ENCODE assay signal across 9 cellular contexts in genomic region chr16:69465083-69465721, GRCh38. TPM values are rescaled to one million over a fixed set of nuclear protein-coding genes. Genes with fewer than 3 reads are reported as not detected.
DNase-seq lines count a peak whose midpoint lies in the region; ATAC-seq, FAIRE-seq and TF ChIP-seq lines count a peak whose summit lies in the region.
"Had no signal": no experiment of that assay in that cellular context is flagged by ENCODE, and none has a peak within 500 bp of the region (broad histone marks: within the 10 kb centered on the region; RNA-seq: fewer than 3 reads in every experiment).

No MANE protein-coding gene starts in this region.

- TF ChIP-seq CTCF in mucosa of descending colon (IDR thresholded peaks at IDR 0.05), result no peak

- peaks cover 17% of the 10 kb centered on the region for H3K4me1 ChIP-seq in mucosa of descending colon (ENCODE audit: low read depth)

- ATAC-seq in HG03439 (IDR thresholded peaks at IDR 0.05; ENCODE audit: unreplicated experiment), result peak; percentile 59
- peak; percentile 78 for ATAC-seq in mucosa of descending colon
- no peak for ATAC-seq in GM21515 (IDR thresholded peaks at IDR 0.05; ENCODE audit: unreplicated experiment)

- no peaks in the 10 kb centered on the region for H3K36me3 ChIP-seq in mucosa of descending colon (ENCODE audit: low read depth)
- H3K36me3 ChIP-seq: thoracic aorta had no signal

- peaks cover 51% of the 10 kb centered on the region for H3K36me3 Mint-ChIP-seq in activated T-helper 2 cell treated with anti-CD3 and anti-CD28 coated beads, Interferon-gamma antibody, Interleukin-2, Interleukin-4, amounts not matched to agents 10 μg/mL and 5 μg/mL and 100 μg/mL, durations not matched to agents 14 hours and 24 hours and 36 hours (ENCODE audit: low read depth)

- peak; percentile 8 for DNase-seq in GM18507 (ENCODE audit: extremely low spot score, insufficient read length, low read depth)
- DNase-seq in activated T-helper 2 cell treated with anti-CD3 and anti-CD28 coated beads, Interferon-gamma antibody, Interleukin-2, Interleukin-4, amounts not matched to agents 10 μg/mL and 5 μg/mL and 100 μg/mL, durations not matched to agents 14 hours and 24 hours and 36 hours (ENCODE audit: low spot score), result peak; percentile 27
- peak in 2 of 3 donors; percentile 36 to 44 for DNase-seq in mucosa of descending colon
- DNase-seq in iPS-NIHi11 (ENCODE audit: low spot score), result no peak
- no peak for DNase-seq in stimulated activated CD4-positive, alpha-beta T cell treated with anti-CD3 and anti-CD28 coated beads, Interleukin-4, amount 100 ng/mL, for 24 hours
- DNase-seq in NCI-H2227 (lab: John Stamatoyannopoulos, UW; ENCODE audit: unreplicated experiment), result no peak

- FAIRE-seq in GM18507 (lab: Jason Lieb, UNC), result peak; percentile 87

- intact Hi-C loops in activated T-helper 2 cell treated with anti-CD3 and anti-CD28 coated beads, Interferon-gamma antibody, Interleukin-2, Interleukin-4, amounts not matched to agents 10 μg/mL and 5 μg/mL and 100 μg/mL, durations not matched to agents 14 hours and 24 hours and 36 hours (cut with micrococcal nuclease), result loop anchor here (1.0 to 5.0 kb wide), 6 partner anchors 10 to 99 kb away; partner anchors contain the start of gene CYB5B
- intact Hi-C loops in mucosa of descending colon (cut with DNase I, micrococcal nuclease), result no loop called here

- no peaks in the 10 kb centered on the region for H3K9me3 Mint-ChIP-seq in activated T-helper 2 cell treated with anti-CD3 and anti-CD28 coated beads, Interferon-gamma antibody, Interleukin-2, Interleukin-4, amounts not matched to agents 10 μg/mL and 5 μg/mL and 100 μg/mL, durations not matched to agents 14 hours and 24 hours and 36 hours

- H3K9me3 ChIP-seq in mucosa of descending colon, result no peaks in the 10 kb centered on the region
- H3K9me3 ChIP-seq: thoracic aorta had no signal

- peak overlapping the region; percentile 93 for H3K27ac Mint-ChIP-seq in activated T-helper 2 cell treated with anti-CD3 and anti-CD28 coated beads, Interferon-gamma antibody, Interleukin-2, Interleukin-4, amounts not matched to agents 10 μg/mL and 5 μg/mL and 100 μg/mL, durations not matched to agents 14 hours and 24 hours and 36 hours

- H3K4me3 ChIP-seq in mucosa of descending colon, result no peak overlapping the region
- H3K4me3 ChIP-seq: thoracic aorta had no signal

- H3K27me3 Mint-ChIP-seq in activated T-helper 2 cell treated with anti-CD3 and anti-CD28 coated beads, Interferon-gamma antibody, Interleukin-2, Interleukin-4, amounts not matched to agents 10 μg/mL and 5 μg/mL and 100 μg/mL, durations not matched to agents 14 hours and 24 hours and 36 hours (ENCODE audit: low read depth), result no peaks in the 10 kb centered on the region

- H3K4me3 Mint-ChIP-seq in activated T-helper 2 cell treated with anti-CD3 and anti-CD28 coated beads, Interferon-gamma antibody, Interleukin-2, Interleukin-4, amounts not matched to agents 10 μg/mL and 5 μg/mL and 100 μg/mL, durations not matched to agents 14 hours and 24 hours and 36 hours (ENCODE audit: low read depth), result peak overlapping the region; percentile 59

- peaks cover 64% of the 10 kb centered on the region for H3K4me1 Mint-ChIP-seq in activated T-helper 2 cell treated with anti-CD3 and anti-CD28 coated beads, Interferon-gamma antibody, Interleukin-2, Interleukin-4, amounts not matched to agents 10 μg/mL and 5 μg/mL and 100 μg/mL, durations not matched to agents 14 hours and 24 hours and 36 hours (ENCODE audit: low read depth)

RNA-seq across cellular contexts. Expression of gene CYB5B, which starts 40.8 kb away (rescaled TPM):
- 201 and 204 TPM in 2 replicates for total RNA-seq in activated T-helper 2 cell treated with anti-CD3 and anti-CD28 coated beads, Interferon-gamma antibody, Interleukin-2, Interleukin-4, amounts not matched to agents 10 μg/mL and 5 μg/mL and 100 μg/mL, durations not matched to agents 14 hours and 24 hours and 36 hours
- 100 to 1,000 TPM; 121 to 187 (median 159) TPM for total RNA-seq in mucosa of descending colon

Comparison
In these comparisons a context has a peak if more than half of its experiments do, and no peak if none do; other contexts are left out.
1. DNase-seq: peak in GM18507 (single experiment), activated T-helper 2 cell treated with anti-CD3 and anti-CD28 coated beads, Interferon-gamma antibody, Interleukin-2, Interleukin-4, amounts not matched to agents 10 μg/mL and 5 μg/mL and 100 μg/mL, durations not matched to agents 14 hours and 24 hours and 36 hours (single experiment) and mucosa of descending colon (2 of 3); none in iPS-NIHi11 (single experiment), stimulated activated CD4-positive, alpha-beta T cell treated with anti-CD3 and anti-CD28 coated beads, Interleukin-4, amount 100 ng/mL, for 24 hours (single experiment) and NCI-H2227 (single experiment).